8 cellular contexts compared by ENCODE assay signal in the genomic region with DNA sequence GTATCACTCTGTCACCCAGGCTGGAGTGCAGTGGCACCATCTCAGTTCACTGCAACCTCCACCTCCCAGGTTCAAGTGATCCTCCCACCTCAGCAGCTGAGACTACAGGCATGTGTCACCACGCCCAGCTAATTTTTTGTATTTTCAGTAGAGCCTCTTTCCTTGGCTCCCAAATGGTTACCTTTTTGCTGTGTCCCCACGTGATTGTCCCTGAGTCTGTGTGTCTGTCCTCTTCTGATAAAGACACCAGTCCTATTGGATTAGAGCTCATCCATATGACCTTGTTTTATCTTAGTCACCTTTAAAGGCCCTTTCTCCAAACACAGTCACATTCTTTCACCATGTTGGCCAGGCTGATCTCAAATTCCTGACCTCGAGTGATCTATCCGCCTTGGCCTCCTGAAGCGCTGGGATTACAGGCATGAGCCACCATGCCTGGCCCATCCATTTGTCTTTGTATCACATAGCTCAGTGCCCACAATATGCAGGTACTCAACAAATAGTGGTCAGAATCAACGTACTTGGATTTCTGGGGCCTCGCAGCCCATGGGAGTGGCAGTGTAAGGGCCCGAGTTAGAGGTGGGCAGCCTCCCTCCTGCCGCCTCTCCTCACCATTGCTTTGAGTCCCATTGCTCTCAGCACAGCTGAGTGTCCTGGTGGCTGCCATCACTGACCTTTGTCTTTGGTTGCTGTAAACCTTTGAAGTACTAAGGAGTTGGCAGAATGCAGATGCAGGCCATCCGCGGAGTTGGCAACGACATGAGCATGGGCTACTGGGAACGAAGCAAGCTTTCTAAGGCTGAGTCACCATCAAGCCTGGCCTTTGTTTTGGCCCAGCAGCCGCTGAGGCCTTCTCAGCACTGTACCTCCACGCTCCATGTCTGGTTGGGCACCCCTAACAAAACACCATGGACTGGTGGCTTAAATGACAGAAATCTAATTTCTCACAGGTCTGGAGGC. TPM values are rescaled to one million over a fixed set of nuclear protein-coding genes. Genes with fewer than 3 reads are reported as not detected.
DNase-seq lines count a peak whose midpoint lies in the region; ATAC-seq and TF ChIP-seq lines count a peak whose summit lies in the region.

No MANE protein-coding gene starts in this region.

- no peaks in the 10 kb centered on the region for H3K9me3 Mint-ChIP-seq in activated naive CD4-positive, alpha-beta T cell treated with anti-CD3 and anti-CD28 coated beads, Interleukin-2, amount 50 U/mL, for 72 hours

- H3K36me3 ChIP-seq in parathyroid adenoma (ENCODE audit: control insufficient read depth, insufficient read depth, low read length) = no peaks in the 10 kb centered on the region

- TF ChIP-seq CTCF in parathyroid adenoma (IDR thresholded peaks at IDR 0.05) = no peak

- peaks cover 26% of the 10 kb centered on the region for H3K79me2 ChIP-seq in parathyroid adenoma

- H2AFZ ChIP-seq in parathyroid adenoma = no peak overlapping the region

- peak overlapping the region; percentile 82 for H3K27ac ChIP-seq in parathyroid adenoma

- H3K9ac ChIP-seq in parathyroid adenoma = no peak overlapping the region

- H3K4me1 ChIP-seq in parathyroid adenoma = peaks cover 41% of the 10 kb centered on the region

- peaks cover 18 to 53% of the 10 kb centered on the region in 2 donors for H3K36me3 Mint-ChIP-seq in activated naive CD4-positive, alpha-beta T cell treated with anti-CD3 and anti-CD28 coated beads, Interleukin-2, amount 50 U/mL, for 72 hours

- H3K4me2 ChIP-seq in parathyroid adenoma (ENCODE audit: low read length) = no peak overlapping the region

- peak overlapping the region; percentile 87 to 91 for H3K27ac Mint-ChIP-seq in activated naive CD4-positive, alpha-beta T cell treated with anti-CD3 and anti-CD28 coated beads, Interleukin-2, amount 50 U/mL, for 72 hours

- H3K27me3 ChIP-seq in parathyroid adenoma (ENCODE audit: control insufficient read depth, insufficient read depth, low read length) = no peaks in the 10 kb centered on the region

- no peak overlapping the region for H3K4me3 ChIP-seq in parathyroid adenoma (ENCODE audit: low read depth, low read length)

- DNase-seq in activated naive CD4-positive, alpha-beta T cell treated with anti-CD3 and anti-CD28 coated beads, Interleukin-2, amount 50 U/mL, for 72 hours (ENCODE audit: low spot score in 2 of 2) = no peak
- no peak for DNase-seq in Kasumi-1 (lab: John Stamatoyannopoulos, UW)
- DNase-seq in HPDE6-E6E7 (ENCODE audit: extremely low spot score) = no peak
- DNase-seq in COR-L47 (lab: John Stamatoyannopoulos, UW) = no peak

- peak; percentile 20 for ATAC-seq in GM19351 (IDR thresholded peaks at IDR 0.05; ENCODE audit: unreplicated experiment)
- peak; percentile 3 for ATAC-seq in HG03066 (IDR thresholded peaks at IDR 0.05; ENCODE audit: low read depth, unreplicated experiment)
- peak in 1 of 2 donors; percentile 51 for ATAC-seq in activated naive CD4-positive, alpha-beta T cell treated with anti-CD3 and anti-CD28 coated beads, Interleukin-2, amount 50 U/mL, for 72 hours
- ATAC-seq in GM18517 (IDR thresholded peaks at IDR 0.05; ENCODE audit: unreplicated experiment) = no peak

- H3K9me3 ChIP-seq in parathyroid adenoma (ENCODE audit: control insufficient read depth, low read length) = no peaks in the 10 kb centered on the region

RNA-seq across cellular contexts. Expression of a gene that starts 9.3 kb away (rescaled TPM):
- total RNA-seq in activated naive CD4-positive, alpha-beta T cell treated with anti-CD3 and anti-CD28 coated beads, Interleukin-2, amount 50 U/mL, for 72 hours = 100 to 1,000 TPM in 1 of 2 donors, 10 to 100 TPM in 1; 54.7 to 111 TPM

RNA-seq across cellular contexts. Expression of a gene that starts 45.1 kb away (rescaled TPM):
- total RNA-seq in activated naive CD4-positive, alpha-beta T cell treated with anti-CD3 and anti-CD28 coated beads, Interleukin-2, amount 50 U/mL, for 72 hours = 10 to 100 TPM; 15.8 to 26.3 TPM

RNA-seq across cellular contexts. Expression of a gene that starts 45.3 kb away (rescaled TPM):
- total RNA-seq in activated naive CD4-positive, alpha-beta T cell treated with anti-CD3 and anti-CD28 coated beads, Interleukin-2, amount 50 U/mL, for 72 hours = 10 to 100 TPM; 77.3 to 96.2 TPM
